ENCODE assay signal across 16 cellular contexts in the genomic region with DNA sequence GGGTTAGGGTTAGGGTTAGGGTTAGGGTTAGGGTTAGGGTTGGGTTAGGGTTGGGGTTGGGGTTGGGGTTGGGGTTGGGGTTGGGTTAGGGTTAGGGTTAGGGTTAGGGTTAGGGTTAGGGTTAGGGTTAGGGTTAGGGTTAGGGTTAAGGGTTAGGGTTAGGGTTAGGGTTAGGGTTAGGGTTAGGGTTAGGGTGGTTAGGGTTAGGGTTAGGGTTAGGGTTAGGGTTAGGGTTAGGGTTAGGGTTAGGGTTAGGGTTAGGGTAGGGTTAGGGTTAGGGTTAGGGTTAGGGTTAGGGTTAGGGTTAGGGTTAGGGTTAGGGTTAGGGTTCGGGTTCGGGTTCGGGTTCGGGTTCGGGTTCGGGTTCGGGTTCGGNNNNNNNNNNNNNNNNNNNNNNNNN. TPM values are rescaled to one million over a fixed set of nuclear protein-coding genes. Genes with fewer than 3 reads are reported as not detected.
DNase-seq lines count a peak whose midpoint lies in the region; ATAC-seq, FAIRE-seq and TF ChIP-seq lines count a peak whose summit lies in the region.
"Not testable (repeated sequence)": the region's sequence is repeated elsewhere in the genome, so short reads cannot be mapped to it uniquely, and the experiment has no call there.
"Had no signal": no experiment of that assay in that cellular context is flagged by ENCODE, and none has a peak within 500 bp of the region (broad histone marks: within the 10 kb centered on the region; RNA-seq: fewer than 3 reads in every experiment).

No MANE protein-coding gene starts in this region.

- in situ Hi-C loops in astrocyte of the cerebellum (cut with HindIII; ENCODE audit: low sequenced_read_pairs) = not testable (repeated sequence)

- not testable (repeated sequence) for TF ChIP-seq CTCF in astrocyte of the cerebellum (IDR thresholded peaks at IDR 0.05; ENCODE audit: low read depth, low read length, missing control alignments); prostate gland (IDR thresholded peaks at IDR 0.05); upper lobe of right lung (IDR thresholded peaks at IDR 0.05)

- not testable (repeated sequence) for H3K9ac ChIP-seq in Karpas-422 (ENCODE audit: low read length)

- H2AFZ ChIP-seq in Karpas-422 (ENCODE audit: low read length) = not testable (repeated sequence)

- H3K36me3 ChIP-seq in Karpas-422 (ENCODE audit: insufficient read depth, low read length); prostate gland; upper lobe of right lung: not testable (repeated sequence)

- not testable (repeated sequence) for H3K9me3 ChIP-seq in Karpas-422 (ENCODE audit: low read length); prostate gland; upper lobe of right lung

- peak; percentile 58 for FAIRE-seq in endometrium (lab: Jason Lieb, UNC)

- intact Hi-C loops in left colon (cut with DNase I, micrococcal nuclease); prostate gland (cut with DNase I); upper lobe of right lung (cut with DNase I): not testable (repeated sequence)

- not testable (repeated sequence) for H4K20me1 ChIP-seq in Karpas-422 (ENCODE audit: insufficient read depth, low read depth, low read length)

- not testable (repeated sequence) for H3K9me2 ChIP-seq in Karpas-422 (replicated peaks; ENCODE audit: insufficient read depth, low read length)

- not testable (repeated sequence) for H3K27ac ChIP-seq in Karpas-422 (ENCODE audit: low read length); prostate gland; upper lobe of right lung

- 90% methylated on average over 7 of the region's 8 CpGs for WGBS in prostate gland

- not testable (repeated sequence) for H3K79me2 ChIP-seq in Karpas-422 (ENCODE audit: low read length)

- H3K4me2 ChIP-seq in Karpas-422 (ENCODE audit: low read depth, low read length, poor library complexity, severe bottlenecking) = not testable (repeated sequence)

- H3K4me3 ChIP-seq in Karpas-422 (ENCODE audit: low read length); astrocyte of the cerebellum (ENCODE audit: low read depth, low read length); prostate gland; upper lobe of right lung: not testable (repeated sequence)

- ATAC-seq in GM18867 (IDR thresholded peaks at IDR 0.05; ENCODE audit: unreplicated experiment) (peak; percentile 46), left colon (peak; percentile 11)
- ATAC-seq in upper lobe of right lung = not testable (repeated sequence)

- DNase-seq in Karpas-422 = peak; percentile 33
- peak; percentile 54 for DNase-seq in activated CD8-positive, alpha-beta memory T cell treated with anti-CD3 and anti-CD28 coated beads for 24 hours
- DNase-seq in astrocyte of the cerebellum (ENCODE audit: low read depth) = peak; percentile 2
- not testable (repeated sequence) for DNase-seq in left colon
- DNase-seq in prostate gland (ENCODE audit: low spot score) = peak; percentile 5
- peak; percentile 4 for DNase-seq in upper lobe of right lung

- H3K27me3 ChIP-seq in Karpas-422 (ENCODE audit: low read length); prostate gland (replicated peaks; ENCODE audit: insufficient read depth); upper lobe of right lung: not testable (repeated sequence)

- TF ChIP-seq POLR2A in prostate gland (IDR thresholded peaks at IDR 0.05) = not testable (repeated sequence)

- H3K4me1 ChIP-seq in Karpas-422 (ENCODE audit: low read length); prostate gland (replicated peaks); upper lobe of right lung: not testable (repeated sequence)

RNA-seq across cellular contexts. Expression of a gene that starts 50.8 kb away (rescaled TPM):
- not detected in 2 replicates for total RNA-seq in Karpas-422 (2014; rRNA removed; shearing (Covaris generic); ENCODE audit: low replicate concordance)
- not detected for total RNA-seq in left colon
- total RNA-seq in prostate gland = not detected
- total RNA-seq in upper lobe of right lung = not detected
- total RNA-seq: activated CD4-positive, alpha-beta memory T cell treated with anti-CD3 and anti-CD28 coated beads for 36 hours; activated naive CD8-positive, alpha-beta T cell treated with anti-CD3 and anti-CD28 coated beads, Interleukin-2, amount 10 ng/mL, durations not matched to agents 7 days and 5 days; ascending aorta; dermis blood vessel endothelial cell; fibroblast of lung; gastroesophageal sphincter; right atrium auricular region; transverse colon had no signal

RNA-seq across cellular contexts. Expression of a gene that starts 58.4 kb away (rescaled TPM):
- total RNA-seq in Karpas-422 (2014; rRNA removed; shearing (Covaris generic); ENCODE audit: low replicate concordance) = not detected in 2 replicates
- total RNA-seq in left colon (not detected), prostate gland (under 1 TPM in 1 of 2 donors, not detected in 1; 0.05 TPM), upper lobe of right lung (not detected)
- total RNA-seq: activated CD4-positive, alpha-beta memory T cell treated with anti-CD3 and anti-CD28 coated beads for 36 hours; activated naive CD8-positive, alpha-beta T cell treated with anti-CD3 and anti-CD28 coated beads, Interleukin-2, amount 10 ng/mL, durations not matched to agents 7 days and 5 days; ascending aorta; dermis blood vessel endothelial cell; fibroblast of lung; gastroesophageal sphincter; right atrium auricular region; transverse colon had no signal
